ENCODE assay signal across 9 cellular contexts in genomic region chr9:21465859-21466518, GRCh38. TPM values are rescaled to one million over a fixed set of nuclear protein-coding genes. Genes with fewer than 3 reads are reported as not detected.
DNase-seq lines count a peak whose midpoint lies in the region; ATAC-seq and TF ChIP-seq lines count a peak whose summit lies in the region.
"Had no signal": no experiment of that assay in that cellular context is flagged by ENCODE, and none has a peak within 500 bp of the region (broad histone marks: within the 10 kb centered on the region; RNA-seq: fewer than 3 reads in every experiment).

No MANE protein-coding gene starts in this region.

- H3K36me3 Mint-ChIP-seq in activated T-cell treated with anti-CD3 and anti-CD28 coated beads, Interleukin-2, amount 50 U/mL, for 4 hours (ENCODE audit: insufficient read depth): no peaks in the 10 kb centered on the region
- H3K36me3 Mint-ChIP-seq in GM23338 (ENCODE audit: low read depth): peaks cover 10% of the 10 kb centered on the region; the same call in 2 of the 3 replicates

- H3K4me3 Mint-ChIP-seq in activated T-cell treated with anti-CD3 and anti-CD28 coated beads, Interleukin-2, amount 50 U/mL, for 4 hours: no peak overlapping the region
- no peak overlapping the region for H3K4me3 Mint-ChIP-seq in GM23338

- peaks cover 2% of the 10 kb centered on the region for H3K27me3 Mint-ChIP-seq in activated T-cell treated with anti-CD3 and anti-CD28 coated beads, Interleukin-2, amount 50 U/mL, for 4 hours (ENCODE audit: low read depth)
- H3K27me3 Mint-ChIP-seq in GM23338 (ENCODE audit: insufficient read depth, low read depth, poor library complexity): peaks cover 2% of the 10 kb centered on the region

- H3K9ac ChIP-seq in colonic mucosa (ENCODE audit: low read depth in 2 of 2, low read length in 2 of 2): no peak overlapping the region

- H3K4me1 Mint-ChIP-seq in activated T-cell treated with anti-CD3 and anti-CD28 coated beads, Interleukin-2, amount 50 U/mL, for 4 hours (ENCODE audit: low read depth): no peaks in the 10 kb centered on the region
- no peaks in the 10 kb centered on the region for H3K4me1 Mint-ChIP-seq in GM23338

- H3K36me3 ChIP-seq in GM23338 (ENCODE audit: insufficient read depth) (no peaks in the 10 kb centered on the region), colonic mucosa (no peaks in the 10 kb centered on the region), mucosa of descending colon (ENCODE audit: low read depth) (no peaks in the 10 kb centered on the region), aorta (ENCODE audit: control insufficient read depth in 1 of 2, insufficient read depth in 2 of 2, low read length in 1 of 2) (no peaks in the 10 kb centered on the region)

- peaks cover 9% of the 10 kb centered on the region for H3K9me3 Mint-ChIP-seq in activated T-cell treated with anti-CD3 and anti-CD28 coated beads, Interleukin-2, amount 50 U/mL, for 4 hours
- peaks cover 26% of the 10 kb centered on the region for H3K9me3 Mint-ChIP-seq in GM23338

- no peaks in the 10 kb centered on the region for H3K27me3 ChIP-seq in GM23338 (ENCODE audit: insufficient read depth)
- no peaks in the 10 kb centered on the region for H3K27me3 ChIP-seq in colonic mucosa
- no peaks in the 10 kb centered on the region for H3K27me3 ChIP-seq in aorta (ENCODE audit: control insufficient read depth in 1 of 2, insufficient read depth in 2 of 2, low read length in 1 of 2)

- H3K9me2 ChIP-seq in GM23338 (ENCODE audit: insufficient read depth): peaks cover 3% of the 10 kb centered on the region; the same call in 1 of the 2 replicates

- peak; percentile 63 to 73 for ATAC-seq in activated T-cell treated with anti-CD3 and anti-CD28 coated beads, Interleukin-2, amount 50 U/mL, for 4 hours
- ATAC-seq in GM23338 (peak; percentile 52; the same call in 2 of the 3 replicates), mucosa of descending colon (peak; percentile 62), aorta (ENCODE audit: low FRiP score) (no peak)

- H3F3A ChIP-seq in GM23338 (replicated peaks; ENCODE audit: low read depth): no peaks in the 10 kb centered on the region

- no peak for DNase-seq in activated T-cell treated with anti-CD3 and anti-CD28 coated beads, Interleukin-2, amount 50 U/mL, for 4 hours
- no peak for DNase-seq in activated T-cell treated with anti-CD3 and anti-CD28 coated beads for 4 hours
- peak; percentile 84 for DNase-seq in GM23338 (ENCODE audit: low spot score)
- peak; percentile 9 for DNase-seq in NCI-H526 treated with DMSO at 0.1 percent for 48 hours (lab: John Stamatoyannopoulos, UW)
- DNase-seq in colonic mucosa: peak; percentile 27
- peak in 1 of 3 donors; percentile 42 for DNase-seq in mucosa of descending colon
- no peak for DNase-seq in aorta
- DNase-seq in mesenteric fat pad (ENCODE audit: low spot score): no peak

- H2AFZ ChIP-seq in GM23338: no peak overlapping the region

- H3K79me2 ChIP-seq in GM23338 (replicated peaks; ENCODE audit: insufficient read depth): no peaks in the 10 kb centered on the region

- H3K27ac Mint-ChIP-seq in GM23338: no peak overlapping the region

- intact Hi-C loops in colonic mucosa (cut with DNase I): loop anchor here (5.0 kb wide), 1 partner anchor 321 kb away; no protein-coding TSS in a partner anchor
- intact Hi-C loops in mucosa of descending colon (cut with DNase I, micrococcal nuclease): no loop called here
- intact Hi-C loops in aorta (cut with DNase I): loop anchor here (5.0 to 10.0 kb wide), 2 partner anchors 59 to 321 kb away; no protein-coding TSS in a partner anchor

- no peak overlapping the region for H3K4me3 ChIP-seq in GM23338
- no peak overlapping the region for H3K4me3 ChIP-seq in colonic mucosa
- no peak overlapping the region for H3K4me3 ChIP-seq in mucosa of descending colon
- no peak overlapping the region for H3K4me3 ChIP-seq in aorta (ENCODE audit: low read length in 2 of 2)

- 0 out of 2 replicates have a peak, but pooled peaks cover 1% of the 10 kb centered on the region for H3K4me1 ChIP-seq in GM23338 (ENCODE audit: insufficient read depth)
- no peaks in the 10 kb centered on the region for H3K4me1 ChIP-seq in colonic mucosa
- H3K4me1 ChIP-seq in mucosa of descending colon (ENCODE audit: low read depth): no peaks in the 10 kb centered on the region
- no peaks in the 10 kb centered on the region for H3K4me1 ChIP-seq in aorta (ENCODE audit: control insufficient read depth in 1 of 2, insufficient read depth in 2 of 2, low read length in 2 of 2)

- H3K27ac ChIP-seq in GM23338 (ENCODE audit: low read depth) (no peak overlapping the region), colonic mucosa (no peak overlapping the region), aorta (ENCODE audit: low read depth in 1 of 2, low read length in 2 of 2) (no peak overlapping the region)
- H3K27ac ChIP-seq: epithelial cell of prostate had no signal

- H3K9me3 ChIP-seq in colonic mucosa (no peaks in the 10 kb centered on the region), mucosa of descending colon (no peaks in the 10 kb centered on the region), aorta (ENCODE audit: control insufficient read depth, low read length) (peaks cover 3% of the 10 kb centered on the region)

- no peaks in the 10 kb centered on the region for H4K20me1 ChIP-seq in GM23338 (replicated peaks; ENCODE audit: insufficient read depth)

- peak; percentile 81 to 94 for TF ChIP-seq CTCF in GM23338 (conservative IDR thresholded peaks at IDR 0.05; ENCODE audit: low read depth in 2 of 2)
- TF ChIP-seq CTCF in colonic mucosa (IDR thresholded peaks at IDR 0.05): peak; percentile 72
- peak; percentile 22 for TF ChIP-seq CTCF in mucosa of descending colon (IDR thresholded peaks at IDR 0.05)

- H3K4me2 ChIP-seq in GM23338: no peak overlapping the region

TF ChIP-seq in GM23338, 12 proteins besides CTCF, POLR2A, EP300 and RAD21:
- TF ChIP-seq EZH2 (IDR thresholded peaks at IDR 0.05; ENCODE audit: low read depth, unreplicated experiment): no peak
- no peak for TF ChIP-seq EZH2phosphoT487 (IDR thresholded peaks at IDR 0.05; ENCODE audit: unreplicated experiment)
- no peak for TF ChIP-seq REST (IDR thresholded peaks at IDR 0.05; ENCODE audit: unreplicated experiment)
- TF ChIP-seq STAT1 (IDR thresholded peaks at IDR 0.05; ENCODE audit: unreplicated experiment): no peak
- no peak for TF ChIP-seq NANOG (IDR thresholded peaks at IDR 0.05; ENCODE audit: borderline replicate concordance)
- no peak for TF ChIP-seq ZNF331 (CRISPR knock-in tag; IDR thresholded peaks at IDR 0.05; ENCODE audit: low read depth)
TF ChIP-seq in GM23338: peak in this region for 0.

RNA-seq across cellular contexts. Expression of gene IFNE, which starts 16.1 kb away (rescaled TPM):
- not detected for total RNA-seq in activated T-cell treated with anti-CD3 and anti-CD28 coated beads, Interleukin-2, amount 50 U/mL, for 4 hours
- 0.21 and 0.35 TPM in 2 replicates for total RNA-seq in GM23338 (2014; rRNA removed; shearing (Covaris generic))
- polyA plus RNA-seq in GM23338 (2016; fragmentation: Nextera tagmentation; extraction: Ambion mirVana): not detected in 2 replicates
- not detected for total RNA-seq in colonic mucosa
- total RNA-seq in mucosa of descending colon: not detected
- total RNA-seq in aorta: not detected
- polyA plus RNA-seq in aorta: not detected
- not detected for total RNA-seq in mesenteric fat pad

RNA-seq across cellular contexts. Expression of gene IFNA1, which starts 25.8 kb away (rescaled TPM):
- total RNA-seq in activated T-cell treated with anti-CD3 and anti-CD28 coated beads, Interleukin-2, amount 50 U/mL, for 4 hours: not detected
- total RNA-seq in GM23338 (2014; rRNA removed; shearing (Covaris generic)): not detected in 2 replicates
- polyA plus RNA-seq in GM23338 (2016; fragmentation: Nextera tagmentation; extraction: Ambion mirVana) (not detected in 2 replicates), aorta (not detected)
- total RNA-seq in colonic mucosa (not detected), mucosa of descending colon (not detected), aorta (not detected), mesenteric fat pad (not detected)

RNA-seq across cellular contexts. Expression of gene IFNA8, which starts 57.1 kb away (rescaled TPM):
- total RNA-seq in activated T-cell treated with anti-CD3 and anti-CD28 coated beads, Interleukin-2, amount 50 U/mL, for 4 hours: not detected
- not detected in 2 replicates for total RNA-seq in GM23338 (2014; rRNA removed; shearing (Covaris generic))
- polyA plus RNA-seq in GM23338 (2016; fragmentation: Nextera tagmentation; extraction: Ambion mirVana) (not detected in 2 replicates), aorta (not detected)
- total RNA-seq in colonic mucosa (not detected), mucosa of descending colon (not detected), aorta (not detected), mesenteric fat pad (not detected)

Comparison
In these comparisons a context has a peak if more than half of its experiments do, and no peak if none do; other contexts are left out.
1. DNase-seq: peak in GM23338 (single experiment), NCI-H526 treated with DMSO at 0.1 percent for 48 hours (single experiment) and colonic mucosa (single experiment); none in activated T-cell treated with anti-CD3 and anti-CD28 coated beads, Interleukin-2, amount 50 U/mL, for 4 hours (single experiment), activated T-cell treated with anti-CD3 and anti-CD28 coated beads for 4 hours (single experiment), aorta (0 of 2) and mesenteric fat pad (single experiment).
2. CTCF ChIP-seq: peak in every context shown above with its lines; median percentile 88 in GM23338; 72 in colonic mucosa; 22 in mucosa of descending colon.
3. intact Hi-C loops: an anchor here in colonic mucosa (5.0 kb wide) and aorta (5.0 to 10.0 kb wide); none called in mucosa of descending colon.